In genomic region chr5:112976432-112977309, GRCh38 we compare ENCODE assay signal across 8 cellular contexts. TPM values are rescaled to one million over a fixed set of nuclear protein-coding genes. Genes with fewer than 3 reads are reported as not detected.
DNase-seq lines count a peak whose midpoint lies in the region; ATAC-seq and TF ChIP-seq lines count a peak whose summit lies in the region.

Gene DCP2, plus strand, starts transcription at chr5:112976798. Its CDS starts 136 bp downstream, at chr5:112976934.

- H3K79me2 ChIP-seq in ACC112 (ENCODE audit: control insufficient read depth, insufficient read depth, low read length, unreplicated experiment) = peaks cover 47% of the 10 kb centered on the region

- TF ChIP-seq CTCF in VCaP (conservative IDR thresholded peaks at IDR 0.05) (no peak), breast epithelium (IDR thresholded peaks at IDR 0.05) (no peak)

- peak within 1 kb of the TSS; percentile 86 for H3K9ac ChIP-seq in iPS-18a (ENCODE audit: low read length)
- H3K9ac ChIP-seq in skeletal muscle satellite cell (ENCODE audit: low read depth, low read length) = peak within 1 kb of the TSS; percentile 88

- intact Hi-C loops in breast epithelium (cut with DNase I; ENCODE audit: low total_unique reads) = no loop called here

- H3K27ac ChIP-seq in ACC112 (ENCODE audit: low read depth, low read length) = peak within 1 kb of the TSS; percentile 66
- H3K27ac ChIP-seq in VCaP = peak within 1 kb of the TSS; percentile 87
- H3K27ac ChIP-seq in breast epithelium = peak within 1 kb of the TSS; percentile 92 to 96
- H3K27ac ChIP-seq in iPS-18a (ENCODE audit: low read length) = peak within 1 kb of the TSS; percentile 96

- H3K4me1 ChIP-seq in ACC112 (ENCODE audit: control insufficient read depth, insufficient read depth, low read length, unreplicated experiment) = peaks cover 6% of the 10 kb centered on the region
- H3K4me1 ChIP-seq in breast epithelium = peaks cover 0 to 4% of the 10 kb centered on the region in 2 donors
- H3K4me1 ChIP-seq in iPS-18a (ENCODE audit: control insufficient read depth, low read depth, low read length) = peaks cover 16% of the 10 kb centered on the region
- peaks cover 15% of the 10 kb centered on the region for H3K4me1 ChIP-seq in skeletal muscle satellite cell (ENCODE audit: control insufficient read depth, insufficient read depth, low read length)

- H3K4me3 ChIP-seq in ACC112 (ENCODE audit: low read depth, low read length) (peak within 1 kb of the TSS; percentile 94), breast epithelium (peak within 1 kb of the TSS; percentile 87 to 97 (median 91)), iPS-18a (ENCODE audit: low read length) (peak within 1 kb of the TSS; percentile 83), skeletal muscle satellite cell (ENCODE audit: low read length) (peak within 1 kb of the TSS; percentile 86)

- H3K4me2 ChIP-seq in skeletal muscle satellite cell (ENCODE audit: low read length) = peak within 1 kb of the TSS; percentile 84

- ATAC-seq in GM18870 (IDR thresholded peaks at IDR 0.05; ENCODE audit: unreplicated experiment) (peak; percentile 98), HG03135 (IDR thresholded peaks at IDR 0.05; ENCODE audit: unreplicated experiment) (peak; percentile 98)

- H2AFZ ChIP-seq in ACC112 (ENCODE audit: low read length, unreplicated experiment) = peak within 1 kb of the TSS; percentile 99

- H3K27me3 ChIP-seq in ACC112 (ENCODE audit: insufficient read depth, low read length) = no peaks in the 10 kb centered on the region
- no peaks in the 10 kb centered on the region for H3K27me3 ChIP-seq in breast epithelium
- no peaks in the 10 kb centered on the region for H3K27me3 ChIP-seq in iPS-18a (ENCODE audit: control insufficient read depth, insufficient read depth, low read length)
- no peaks in the 10 kb centered on the region for H3K27me3 ChIP-seq in skeletal muscle satellite cell (ENCODE audit: control insufficient read depth, insufficient read depth, low read length)

- no peaks in the 10 kb centered on the region for H3K9me3 ChIP-seq in breast epithelium
- H3K9me3 ChIP-seq in iPS-18a (ENCODE audit: control insufficient read depth, low read depth, low read length) = no peaks in the 10 kb centered on the region
- no peaks in the 10 kb centered on the region for H3K9me3 ChIP-seq in skeletal muscle satellite cell (replicated peaks; ENCODE audit: low read length)

- H3K36me3 ChIP-seq in ACC112 (ENCODE audit: insufficient read depth, low read length) (no peaks in the 10 kb centered on the region), breast epithelium (no peaks in the 10 kb centered on the region), iPS-18a (ENCODE audit: control insufficient read depth, low read depth, low read length) (peaks cover 3% of the 10 kb centered on the region), skeletal muscle satellite cell (ENCODE audit: insufficient read depth, low read length) (no peaks in the 10 kb centered on the region)

- peak; percentile 85 for TF ChIP-seq POLR2A in breast epithelium (IDR thresholded peaks at IDR 0.05)

- peak; percentile 95 for DNase-seq in NCI-H2196 treated with DMSO at 0.1 percent for 48 hours (lab: John Stamatoyannopoulos, UW; ENCODE audit: unreplicated experiment)
- peak; percentile 92 to 96 for DNase-seq in breast epithelium (ENCODE audit: low spot score in 2 of 2)

RNA-seq across cellular contexts. Expression of gene DCP2, which starts in this region (rescaled TPM):
- 10 to 100 TPM; 26.2 to 67.0 (median 43.9) TPM for total RNA-seq in breast epithelium
- total RNA-seq in skeletal muscle satellite cell (2012; rRNA removed) = 14.4 and 17.7 TPM in 2 replicates

Comparison
In these comparisons a context has a peak if more than half of its experiments do, and no peak if none do; other contexts are left out.
1. Peak in every context shown above with its lines: DNase-seq, ATAC-seq, H3K4me3 ChIP-seq and H3K27ac ChIP-seq.